Comparison of ENCODE assay signal across 32 cellular contexts in the genomic region with DNA sequence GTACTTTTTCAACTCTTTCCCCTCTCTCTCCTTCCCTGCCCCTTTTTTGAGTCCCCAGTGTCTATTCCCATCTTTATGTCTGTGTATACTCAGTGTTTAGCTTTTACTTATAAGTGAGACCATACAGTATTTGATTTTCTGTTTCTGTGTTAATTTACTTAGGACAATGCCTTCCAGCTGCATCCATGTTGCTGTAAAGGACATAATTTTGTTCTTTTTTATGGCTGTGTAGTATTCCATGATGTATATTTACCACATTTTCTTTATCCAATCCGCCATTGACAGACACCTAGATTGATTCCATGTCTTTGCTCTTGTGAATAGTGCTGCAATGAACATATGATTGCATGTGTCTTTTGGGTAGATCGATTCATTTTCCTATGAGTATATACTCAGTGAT. TPM values are rescaled to one million over a fixed set of nuclear protein-coding genes. Genes with fewer than 3 reads are reported as not detected.
"Had no signal": no experiment of that assay in that cellular context is flagged by ENCODE, and none has a peak within 500 bp of the region (broad histone marks: within the 10 kb centered on the region; RNA-seq: fewer than 3 reads in every experiment).

No MANE protein-coding gene starts in this region.

- H3K27ac ChIP-seq: stomach, suprapubic skin, testis, thoracic aorta, thyroid gland, tibial artery, tibial nerve, transverse colon, upper lobe of left lung, upper lobe of right lung, uterus, vagina had no signal

- H3K4me3 ChIP-seq: stomach, suprapubic skin, testis, thoracic aorta, thyroid gland, tibial artery, tibial nerve, transverse colon, upper lobe of left lung, upper lobe of right lung, uterus, vagina had no signal

- H3K4me1 ChIP-seq: stomach, suprapubic skin, testis, thyroid gland, tibial artery, tibial nerve, transverse colon, upper lobe of left lung, upper lobe of right lung, uterus, vagina had no signal

- DNase-seq: stimulated activated CD4-positive, alpha-beta T cell treated with anti-CD3 and anti-CD28 coated beads, Interleukin-2, amount 100 ng/mL, for 48 hours; stimulated activated CD4-positive, alpha-beta T cell treated with anti-CD3 and anti-CD28 coated beads, Interleukin-4, amount 100 ng/mL, for 1 hour; stimulated activated CD4-positive, alpha-beta T cell treated with anti-CD3 and anti-CD28 coated beads, Interleukin-4, amount 100 ng/mL, for 24 hours; stimulated activated CD4-positive, alpha-beta T cell treated with anti-CD3 and anti-CD28 coated beads, Interleukin-4, amount 100 ng/mL, for 4 hours; stimulated activated CD8-positive, alpha-beta memory T cell treated with anti-CD3 and anti-CD28 coated beads, Interleukin-4, amount 100 ng/mL, for 48 hours; stimulated activated naive B cell treated with anti-CD40 and anti-IgM and Interleukin-4, amounts not matched to agents 10 μg/mL and 1 μg/mL and 100 μg/mL, for 72 hours; stimulated activated naive CD4-positive, alpha-beta T cell; stimulated activated naive CD4-positive, alpha-beta T cell treated with Interleukin-2 at 50 U/mL for 16 hours; stimulated activated naive CD8-positive, alpha-beta T cell treated with anti-CD3 and anti-CD28 coated beads, Interleukin-15, amount 100 ng/mL, for 72 hours; stimulated activated naive CD8-positive, alpha-beta T cell treated with anti-CD3 and anti-CD28 coated beads, Interleukin-15, Interleukin-2, amounts not matched to agents 100 U/mL and 50 U/mL, for 24 hours; stomach; substantia nigra; testis; thyroid gland; tibial artery; transverse colon; trophoblast cell; upper lobe of left lung; upper lobe of right lung; uterus had no signal

- FAIRE-seq: urothelium cell line had no signal

- H3K9me3 ChIP-seq: stomach, suprapubic skin, testis, thoracic aorta, thyroid gland, tibial artery, tibial nerve, transverse colon, upper lobe of left lung, upper lobe of right lung, uterus, vagina had no signal

- H3K4me1 Mint-ChIP-seq: stimulated activated effector memory CD8-positive, alpha-beta T cell treated with anti-CD3 and anti-CD28 coated beads, Interleukin-12 subunit alpha, Interleukin-12 subunit beta, amount 100 ng/mL, for 72 hours; stimulated activated memory B cell treated with anti-CD40 and anti-IgM and Interleukin-4, amounts not matched to agents 10 μg/mL and 1 μg/mL and 100 μg/mL, for 72 hours; stimulated activated naive B cell treated with anti-CD40 and anti-IgM and Interleukin-4, amounts not matched to agents 10 μg/mL and 1 μg/mL and 100 μg/mL, for 72 hours; stimulated activated naive CD8-positive, alpha-beta T cell treated with anti-CD3 and anti-CD28 coated beads, Interleukin-15, amount 100 ng/mL, for 72 hours had no signal

- ATAC-seq: stimulated activated effector memory CD8-positive, alpha-beta T cell treated with anti-CD3 and anti-CD28 coated beads, Interleukin-12 subunit alpha, Interleukin-12 subunit beta, amount 100 ng/mL, for 72 hours; stimulated activated memory B cell treated with anti-CD40 and anti-IgM and Interleukin-4, amounts not matched to agents 10 μg/mL and 1 μg/mL and 100 μg/mL, for 72 hours; stimulated activated naive B cell treated with anti-CD40 and anti-IgM and Interleukin-4, amounts not matched to agents 10 μg/mL and 1 μg/mL and 100 μg/mL, for 72 hours; stimulated activated naive CD8-positive, alpha-beta T cell treated with anti-CD3 and anti-CD28 coated beads, Interleukin-15, amount 100 ng/mL, for 72 hours; stimulated activated naive CD8-positive, alpha-beta T cell treated with anti-CD3 and anti-CD28 coated beads, Interleukin-15, Interleukin-2, amounts not matched to agents 100 U/mL and 50 U/mL, for 24 hours; upper lobe of right lung had no signal

- H3K27me3 Mint-ChIP-seq: stimulated activated memory B cell treated with anti-CD40 and anti-IgM and Interleukin-4, amounts not matched to agents 10 μg/mL and 1 μg/mL and 100 μg/mL, for 72 hours; stimulated activated naive B cell treated with anti-CD40 and anti-IgM and Interleukin-4, amounts not matched to agents 10 μg/mL and 1 μg/mL and 100 μg/mL, for 72 hours; stimulated activated naive CD8-positive, alpha-beta T cell treated with anti-CD3 and anti-CD28 coated beads, Interleukin-15, amount 100 ng/mL, for 72 hours; type B pancreatic cell had no signal

- H3K36me3 ChIP-seq: stomach, suprapubic skin, thoracic aorta, thyroid gland, tibial artery, tibial nerve, transverse colon, upper lobe of left lung, upper lobe of right lung, uterus, vagina had no signal

- H3K4me3 Mint-ChIP-seq: stimulated activated effector memory CD8-positive, alpha-beta T cell treated with anti-CD3 and anti-CD28 coated beads, Interleukin-12 subunit alpha, Interleukin-12 subunit beta, amount 100 ng/mL, for 72 hours; stimulated activated memory B cell treated with anti-CD40 and anti-IgM and Interleukin-4, amounts not matched to agents 10 μg/mL and 1 μg/mL and 100 μg/mL, for 72 hours; stimulated activated naive B cell treated with anti-CD40 and anti-IgM and Interleukin-4, amounts not matched to agents 10 μg/mL and 1 μg/mL and 100 μg/mL, for 72 hours; stimulated activated naive CD8-positive, alpha-beta T cell treated with anti-CD3 and anti-CD28 coated beads, Interleukin-15, amount 100 ng/mL, for 72 hours; stimulated activated naive CD8-positive, alpha-beta T cell treated with anti-CD3 and anti-CD28 coated beads, Interleukin-15, Interleukin-2, amounts not matched to agents 100 ng/mL and 50 ng/mL, for 24 hours; type B pancreatic cell had no signal

- H3K36me3 Mint-ChIP-seq: stimulated activated effector memory CD8-positive, alpha-beta T cell treated with anti-CD3 and anti-CD28 coated beads, Interleukin-12 subunit alpha, Interleukin-12 subunit beta, amount 100 ng/mL, for 72 hours; stimulated activated memory B cell treated with anti-CD40 and anti-IgM and Interleukin-4, amounts not matched to agents 10 μg/mL and 1 μg/mL and 100 μg/mL, for 72 hours; stimulated activated naive B cell treated with anti-CD40 and anti-IgM and Interleukin-4, amounts not matched to agents 10 μg/mL and 1 μg/mL and 100 μg/mL, for 72 hours; type B pancreatic cell had no signal

- H3K27ac Mint-ChIP-seq: stimulated activated effector memory CD8-positive, alpha-beta T cell treated with anti-CD3 and anti-CD28 coated beads, Interleukin-12 subunit alpha, Interleukin-12 subunit beta, amount 100 ng/mL, for 72 hours; stimulated activated memory B cell treated with anti-CD40 and anti-IgM and Interleukin-4, amounts not matched to agents 10 μg/mL and 1 μg/mL and 100 μg/mL, for 72 hours; stimulated activated naive B cell treated with anti-CD40 and anti-IgM and Interleukin-4, amounts not matched to agents 10 μg/mL and 1 μg/mL and 100 μg/mL, for 72 hours; stimulated activated naive CD8-positive, alpha-beta T cell treated with anti-CD3 and anti-CD28 coated beads, Interleukin-15, amount 100 ng/mL, for 72 hours; stimulated activated naive CD8-positive, alpha-beta T cell treated with anti-CD3 and anti-CD28 coated beads, Interleukin-15, Interleukin-2, amounts not matched to agents 100 ng/mL and 50 ng/mL, for 24 hours; type B pancreatic cell had no signal

- H3K27me3 ChIP-seq: stomach, suprapubic skin, testis, thyroid gland, tibial artery, tibial nerve, transverse colon, upper lobe of left lung, upper lobe of right lung, uterus, vagina had no signal

- H3K9me3 Mint-ChIP-seq: stimulated activated effector memory CD8-positive, alpha-beta T cell treated with anti-CD3 and anti-CD28 coated beads, Interleukin-12 subunit alpha, Interleukin-12 subunit beta, amount 100 ng/mL, for 72 hours; stimulated activated naive CD8-positive, alpha-beta T cell treated with anti-CD3 and anti-CD28 coated beads, Interleukin-15, Interleukin-2, amounts not matched to agents 100 ng/mL and 50 ng/mL, for 24 hours; type B pancreatic cell had no signal

RNA-seq across cellular contexts. Expression of gene CPB2, which starts 41.5 kb away (rescaled TPM):
- total RNA-seq: temporal lobe, testis, thoracic aorta, tibial nerve, transverse colon, ureter, urinary bladder, vagina had no signal
- polyA plus RNA-seq: stomach had no signal
